Comparison of ENCODE assay signal across 8 cellular contexts in genomic region chr11:118908931-118909618, GRCh38. TPM values are rescaled to one million over a fixed set of nuclear protein-coding genes. Genes with fewer than 3 reads are reported as not detected.
DNase-seq lines count a peak whose midpoint lies in the region; ATAC-seq, FAIRE-seq and TF ChIP-seq lines count a peak whose summit lies in the region.

No MANE protein-coding gene starts in this region.

- peaks cover 24% of the 10 kb centered on the region for H3K36me3 ChIP-seq in CD8-positive, alpha-beta memory T cell (ENCODE audit: insufficient read depth, low read length)
- H3K36me3 ChIP-seq in astrocyte (ENCODE audit: insufficient read depth, low read length) (peaks cover 17% of the 10 kb centered on the region), rectal smooth muscle tissue (ENCODE audit: control insufficient read depth, insufficient read depth, low read length) (peaks cover 6% of the 10 kb centered on the region)

- peak overlapping the region; percentile 87 to 100 (median 96) for H3K27ac Mint-ChIP-seq in CD8-positive, alpha-beta memory T cell
- peak overlapping the region; percentile 93 for H3K27ac Mint-ChIP-seq in astrocyte (ENCODE audit: unreplicated experiment)

- peaks cover 72% of the 10 kb centered on the region for H3K4me1 ChIP-seq in CD8-positive, alpha-beta memory T cell (ENCODE audit: insufficient read depth, low read length)
- H3K4me1 ChIP-seq in astrocyte (ENCODE audit: insufficient read depth, low read length) (peaks cover 66% of the 10 kb centered on the region), rectal smooth muscle tissue (ENCODE audit: control insufficient read depth, insufficient read depth, low read length) (peaks cover 55% of the 10 kb centered on the region)

- no peak for FAIRE-seq in astrocyte (lab: Jason Lieb, UNC)

- no peak overlapping the region for H3K4me3 ChIP-seq in CD8-positive, alpha-beta memory T cell (ENCODE audit: low read length)
- H3K4me3 ChIP-seq in astrocyte (ENCODE audit: insufficient read depth, low read depth, low read length), result peak overlapping the region; percentile 48
- H3K4me3 ChIP-seq in rectal smooth muscle tissue (ENCODE audit: low read length), result peak overlapping the region; percentile 58

- DNase-seq in CD8-positive, alpha-beta memory T cell, result peak in 1 of 5 donors; percentile 52
- DNase-seq in NCI-H1105 (lab: John Stamatoyannopoulos, UW) (peak; percentile 35), astrocyte (ENCODE audit: low read depth) (peak; percentile 86), hippocampal formation (lab: John Stamatoyannopoulos, UW) (peak; percentile 41 to 71), NOMO-1 (lab: John Stamatoyannopoulos, UW; ENCODE audit: unreplicated experiment in 2 of 2) (no peak)

- CTCF ChIA-PET in CD8-positive, alpha-beta memory T cell (lab: Charles Lee), result interaction anchor here (1.0 to 3.9 kb wide), 8 partner anchors 14 to 221 kb away, joined by 3 to 18 read pairs (median 4); partner anchors contain the start of gene UPK2

- H3K27me3 Mint-ChIP-seq in CD8-positive, alpha-beta memory T cell, result no peaks in the 10 kb centered on the region
- no peaks in the 10 kb centered on the region for H3K27me3 Mint-ChIP-seq in astrocyte (ENCODE audit: low read depth, unreplicated experiment)

- H3K27me3 ChIP-seq in CD8-positive, alpha-beta memory T cell (ENCODE audit: insufficient read depth, low read length, poor library complexity, severe bottlenecking), result no peaks in the 10 kb centered on the region
- H3K27me3 ChIP-seq in astrocyte (ENCODE audit: insufficient read depth, low read length) (no peaks in the 10 kb centered on the region), rectal smooth muscle tissue (ENCODE audit: control insufficient read depth, insufficient read depth, low read length) (peaks cover 2% of the 10 kb centered on the region)

- peak overlapping the region; percentile 86 for H3K9ac ChIP-seq in astrocyte (ENCODE audit: low read length)
- peak overlapping the region; percentile 36 for H3K9ac ChIP-seq in rectal smooth muscle tissue (ENCODE audit: low read length)

- ATAC-seq in GM19467 (IDR thresholded peaks at IDR 0.05; ENCODE audit: unreplicated experiment) (no peak), GM19328 (IDR thresholded peaks at IDR 0.05; ENCODE audit: unreplicated experiment) (no peak)

- peaks cover 56 to 73% (median 62%) of the 10 kb centered on the region in 3 donors for H3K4me1 Mint-ChIP-seq in CD8-positive, alpha-beta memory T cell
- H3K4me1 Mint-ChIP-seq in astrocyte (ENCODE audit: low read depth, unreplicated experiment), result peaks cover 53% of the 10 kb centered on the region

- no peak overlapping the region for H2AFZ ChIP-seq in astrocyte (ENCODE audit: low read depth, low read length)

- TF ChIP-seq CTCF in astrocyte (IDR thresholded peaks at IDR 0.05; ENCODE audit: insufficient read depth, low read depth, low read length), result no peak

- H3K9me3 ChIP-seq in CD8-positive, alpha-beta memory T cell (ENCODE audit: low read length), result no peaks in the 10 kb centered on the region
- H3K9me3 ChIP-seq in astrocyte (ENCODE audit: insufficient read depth, low read depth, low read length), result no peaks in the 10 kb centered on the region

- H4K20me1 ChIP-seq in astrocyte (ENCODE audit: insufficient read depth, low read length), result peaks cover 41% of the 10 kb centered on the region

- H3K4me3 Mint-ChIP-seq in CD8-positive, alpha-beta memory T cell, result peak overlapping the region in 5 of 7 donors; percentile 26 to 74 (median 60)
- H3K4me3 Mint-ChIP-seq in astrocyte (ENCODE audit: unreplicated experiment), result peak overlapping the region; percentile 69

- H3K27ac ChIP-seq in CD8-positive, alpha-beta memory T cell (ENCODE audit: low read depth, low read length), result no peak overlapping the region
- H3K27ac ChIP-seq in astrocyte (ENCODE audit: low read depth, low read length), result peak overlapping the region; percentile 98
- peak overlapping the region; percentile 91 for H3K27ac ChIP-seq in rectal smooth muscle tissue (ENCODE audit: low read depth, low read length)

- peaks cover 0 to 2% (median 0%) of the 10 kb centered on the region in 5 donors for H3K9me3 Mint-ChIP-seq in CD8-positive, alpha-beta memory T cell
- H3K9me3 Mint-ChIP-seq in astrocyte (ENCODE audit: unreplicated experiment), result no peaks in the 10 kb centered on the region

- POLR2A ChIA-PET in CD8-positive, alpha-beta memory T cell (lab: Charles Lee), result interaction anchor here (1.1 to 10.7 kb wide), 3 partner anchors 12 to 48 kb away, joined by 3 to 203 read pairs (median 3); partner anchors contain the start of genes BCL9L and UPK2

- peak overlapping the region; percentile 92 for H3K4me2 ChIP-seq in astrocyte (ENCODE audit: low read length)

- peaks cover 0 to 49% (median 9%) of the 10 kb centered on the region in 3 donors for H3K36me3 Mint-ChIP-seq in CD8-positive, alpha-beta memory T cell
- peaks cover 8% of the 10 kb centered on the region for H3K36me3 Mint-ChIP-seq in astrocyte (ENCODE audit: low read depth, unreplicated experiment)

- H3K79me2 ChIP-seq in astrocyte (ENCODE audit: insufficient read depth, low read length), result peaks cover 75% of the 10 kb centered on the region

RNA-seq across cellular contexts. Expression of gene BCL9L, which starts 16.7 kb away (rescaled TPM):
- 10 to 100 TPM; 39.6 to 42.8 TPM for total RNA-seq in CD8-positive, alpha-beta memory T cell
- polyA plus RNA-seq in CD8-positive, alpha-beta memory T cell, result 9.1 TPM
- 128 and 138 TPM in 2 replicates for total RNA-seq in astrocyte

RNA-seq across cellular contexts. Expression of gene CXCR5, which starts 25.4 kb away (rescaled TPM):
- total RNA-seq in CD8-positive, alpha-beta memory T cell, result 1 to 10 TPM; 5.8 to 6.3 TPM
- 4.5 TPM for polyA plus RNA-seq in CD8-positive, alpha-beta memory T cell
- 0.07 and 0.12 TPM in 2 replicates for total RNA-seq in astrocyte

RNA-seq across cellular contexts. Expression of gene UPK2, which starts 47.0 kb away (rescaled TPM):
- under 1 TPM in 1 of 2 experiments, not detected in 1; 0.22 TPM for total RNA-seq in CD8-positive, alpha-beta memory T cell
- not detected for polyA plus RNA-seq in CD8-positive, alpha-beta memory T cell
- total RNA-seq in astrocyte, result 0.43 TPM in 1 of 2 replicates, not detected in the other

Comparison
In these comparisons a context has a peak if more than half of its experiments do, and no peak if none do; other contexts are left out.
1. DNase-seq: peak in NCI-H1105 (single experiment), astrocyte (single experiment) and hippocampal formation (2 of 2); none in NOMO-1 (0 of 2).